8 cellular contexts compared by ENCODE assay signal in genomic region chr6:16136536-16137450, GRCh38. TPM values are rescaled to one million over a fixed set of nuclear protein-coding genes. Genes with fewer than 3 reads are reported as not detected.
DNase-seq lines count a peak whose midpoint lies in the region; ATAC-seq lines count a peak whose summit lies in the region.

No MANE protein-coding gene starts in this region.

- H3K27ac ChIP-seq in skeletal muscle tissue (ENCODE audit: low read depth, low read length): peak overlapping the region; percentile 82

- no peaks in the 10 kb centered on the region for H3K27me3 ChIP-seq in skeletal muscle tissue (ENCODE audit: control insufficient read depth in 3 of 3, insufficient read depth in 3 of 3, low read length in 3 of 3)

- H3K36me3 ChIP-seq in skeletal muscle tissue (ENCODE audit: control insufficient read depth in 3 of 3, insufficient read depth in 3 of 3, low read length in 3 of 3): peaks cover 5 to 13% (median 12%) of the 10 kb centered on the region in 3 donors

- H3K9me3 ChIP-seq in skeletal muscle tissue (ENCODE audit: control insufficient read depth in 3 of 3, low read length in 3 of 3): no peaks in the 10 kb centered on the region

- H3K9ac ChIP-seq in skeletal muscle tissue (ENCODE audit: low read depth in 1 of 3, low read length in 3 of 3): peak overlapping the region; percentile 54 to 61 (median 57)

- peak overlapping the region; percentile 8 to 61 (median 39) for H3K4me3 ChIP-seq in skeletal muscle tissue (ENCODE audit: low read length in 3 of 3)

- H3K4me1 ChIP-seq in skeletal muscle tissue (ENCODE audit: control insufficient read depth in 3 of 3, insufficient read depth in 3 of 3, low read length in 3 of 3): peaks cover 68 to 83% (median 80%) of the 10 kb centered on the region in 3 donors

- peak; percentile 81 for ATAC-seq in esophagus mucosa
- ATAC-seq in GM18517 (IDR thresholded peaks at IDR 0.05; ENCODE audit: unreplicated experiment): no peak

- DNase-seq in NCI-H526 treated with DMSO at 0.1 percent for 48 hours (lab: John Stamatoyannopoulos, UW) (peak; percentile 16), NCI-H526 (lab: John Stamatoyannopoulos, UW) (no peak), GF-D8 (lab: John Stamatoyannopoulos, UW) (no peak), NCI-H1694 (lab: John Stamatoyannopoulos, UW) (no peak)
- DNase-seq in activated CD4-positive, alpha-beta T cell treated with anti-CD3 and anti-CD28 coated beads, Interleukin-2, amount 50 U/mL, for 1 hour: peak; percentile 40

RNA-seq across cellular contexts. Expression of gene MYLIP, which starts 7.9 kb away (rescaled TPM):
- total RNA-seq in esophagus mucosa (10.6 TPM), skeletal muscle tissue (95.5 TPM)

Comparison
In these comparisons a context has a peak if more than half of its experiments do, and no peak if none do; other contexts are left out.
1. DNase-seq: peak in NCI-H526 treated with DMSO at 0.1 percent for 48 hours (single experiment) and activated CD4-positive, alpha-beta T cell treated with anti-CD3 and anti-CD28 coated beads, Interleukin-2, amount 50 U/mL, for 1 hour (single experiment); none in NCI-H526 (0 of 2), GF-D8 (single experiment) and NCI-H1694 (single experiment).